21 cellular contexts compared by ENCODE assay signal in the genomic region with DNA sequence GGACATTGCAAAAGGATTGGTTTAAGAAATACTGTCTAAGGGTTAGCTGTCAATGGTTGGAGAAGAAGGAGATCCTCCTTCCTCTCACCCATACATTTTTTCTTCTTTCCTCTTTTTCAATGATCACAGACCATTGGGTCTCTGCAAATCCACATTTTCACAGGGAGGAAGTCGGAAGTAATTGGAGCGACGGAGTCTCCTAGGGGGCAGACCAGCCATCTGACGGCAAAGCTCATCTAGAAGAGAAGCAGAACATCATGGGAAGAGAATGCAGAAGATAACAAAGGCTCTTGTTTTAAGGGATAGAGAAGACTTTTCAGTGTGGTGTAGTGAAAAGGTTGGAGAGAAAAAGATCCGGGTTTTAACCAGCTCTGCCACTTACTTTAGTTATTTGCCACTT. TPM values are rescaled to one million over a fixed set of nuclear protein-coding genes. Genes with fewer than 3 reads are reported as not detected.
"Had no signal": no experiment of that assay in that cellular context is flagged by ENCODE, and none has a peak within 500 bp of the region (broad histone marks: within the 10 kb centered on the region; RNA-seq: fewer than 3 reads in every experiment).

No MANE protein-coding gene starts in this region.

- H3K27me3 Mint-ChIP-seq: activated naive CD4-positive, alpha-beta T cell treated with anti-CD3 and anti-CD28 coated beads, Interleukin-2, amount 50 U/mL, for 24 hours; T-cell had no signal

- ATAC-seq: K562 had no signal

- FAIRE-seq: K562 had no signal

- H3K9me3 Mint-ChIP-seq: activated naive CD4-positive, alpha-beta T cell treated with anti-CD3 and anti-CD28 coated beads, Interleukin-2, amount 50 U/mL, for 24 hours; T-cell had no signal

- H3K36me3 Mint-ChIP-seq: activated naive CD4-positive, alpha-beta T cell treated with anti-CD3 and anti-CD28 coated beads, Interleukin-2, amount 50 U/mL, for 24 hours; T-cell had no signal

- DNase-seq: activated naive CD4-positive, alpha-beta T cell; aorta; caudate nucleus; NCI-H1092 treated with DMSO at 0.1 percent for 48 hours; NCI-H1417 treated with DMSO at 0.1 percent for 48 hours; NCI-H1694; NCI-H2081; NCI-H510A treated with DMSO at 0.1 percent for 48 hours; SIG-M5 had no signal

- H3K27me3 ChIP-seq: breast epithelium had no signal

- H3K27ac ChIP-seq: breast epithelium, VCaP had no signal

- H3K27ac Mint-ChIP-seq: activated CD4-positive, alpha-beta T cell treated with anti-CD3 and anti-CD28 coated beads for 36 hours; activated naive CD4-positive, alpha-beta T cell treated with anti-CD3 and anti-CD28 coated beads, Interleukin-2, amount 50 U/mL, for 24 hours had no signal

- H3K4me3 ChIP-seq: breast epithelium, K562 had no signal

- H3K4me1 ChIP-seq: breast epithelium had no signal

- H3K4me3 Mint-ChIP-seq: activated CD4-positive, alpha-beta T cell treated with anti-CD3 and anti-CD28 coated beads for 36 hours; activated CD8-positive, alpha-beta T cell treated with anti-CD3 and anti-CD28 coated beads for 36 hours; activated naive CD4-positive, alpha-beta T cell treated with anti-CD3 and anti-CD28 coated beads, Interleukin-2, amount 50 U/mL, for 24 hours; activated T-helper 1 cell treated with anti-CD3 and anti-CD28 coated beads, Interleukin-12 subunit alpha, Interleukin-12 subunit beta, Interleukin-2, Interleukin-4 antibody, amounts not matched to agents 30 ng/mL and 10 ng/mL and 1 ng/mL, durations not matched to agents 14 hours and 24 hours and 36 hours; T-cell had no signal

- H3K9me3 ChIP-seq: breast epithelium had no signal

- H3K36me3 ChIP-seq: breast epithelium had no signal

RNA-seq across cellular contexts. Expression of a gene that starts 14.7 kb away (rescaled TPM):
- total RNA-seq: activated CD4-positive, alpha-beta T cell treated with anti-CD3 and anti-CD28 coated beads for 36 hours; activated CD8-positive, alpha-beta T cell treated with anti-CD3 and anti-CD28 coated beads for 36 hours; activated T-helper 1 cell treated with anti-CD3 and anti-CD28 coated beads, Interleukin-12 subunit alpha, Interleukin-12 subunit beta, Interleukin-2, Interleukin-4 antibody, amounts not matched to agents 30 ng/mL and 10 ng/mL and 1 ng/mL, durations not matched to agents 14 hours and 24 hours and 36 hours; K562; M059J; RPMI7951; T-cell; T-helper 2 cell treated with Interferon-gamma antibody and Interleukin-4, amounts not matched to agents 100 ng/mL and 5 ng/mL, for 36 hours had no signal
- polyA plus RNA-seq: K562 had no signal

RNA-seq across cellular contexts. Expression of a gene that starts 35.3 kb away (rescaled TPM):
- total RNA-seq: activated CD4-positive, alpha-beta T cell treated with anti-CD3 and anti-CD28 coated beads for 36 hours; activated CD8-positive, alpha-beta T cell treated with anti-CD3 and anti-CD28 coated beads for 36 hours; activated T-helper 1 cell treated with anti-CD3 and anti-CD28 coated beads, Interleukin-12 subunit alpha, Interleukin-12 subunit beta, Interleukin-2, Interleukin-4 antibody, amounts not matched to agents 30 ng/mL and 10 ng/mL and 1 ng/mL, durations not matched to agents 14 hours and 24 hours and 36 hours; K562; LHCN-M2; M059J; RPMI7951; T-helper 2 cell treated with Interferon-gamma antibody and Interleukin-4, amounts not matched to agents 100 ng/mL and 5 ng/mL, for 36 hours had no signal
- polyA plus RNA-seq: K562 had no signal
